In genomic region chr10:72645263-72645858, GRCh38 we compare ENCODE assay signal across 2 cellular contexts.
TF ChIP-seq lines count a peak whose summit lies in the region.

No MANE protein-coding gene starts in this region.

TF ChIP-seq in HEK293, 187 proteins besides CTCF, POLR2A, EP300 and RAD21:
- TF ChIP-seq ZNF585B (tag by site-specific recombination; IDR thresholded peaks at IDR 0.05) (no peak), GLIS1 (tag by site-specific recombination; IDR thresholded peaks at IDR 0.05) (peak; percentile 44), ZFHX2 (tag by site-specific recombination; conservative IDR thresholded peaks at IDR 0.05) (no peak)

TF ChIP-seq in H1, 55 proteins besides CTCF, POLR2A, EP300 and RAD21:
- TF ChIP-seq YY1 (IDR thresholded peaks at IDR 0.05; ENCODE audit: low read depth, low read length), result no peak
- no peak for TF ChIP-seq TEAD4 (IDR thresholded peaks at IDR 0.05; ENCODE audit: low read depth, low read length)
- TF ChIP-seq EGR1 (IDR thresholded peaks at IDR 0.05; ENCODE audit: borderline replicate concordance, low read depth, low read length), result no peak
- no peak for TF ChIP-seq POLR2AphosphoS5 (IDR thresholded peaks at IDR 0.05; ENCODE audit: low read depth, low read length)
